ENCODE assay signal across 13 cellular contexts in genomic region chr7:50552921-50553320, GRCh38. TPM values are rescaled to one million over a fixed set of nuclear protein-coding genes. Genes with fewer than 3 reads are reported as not detected.
DNase-seq lines count a peak whose midpoint lies in the region; ATAC-seq, FAIRE-seq and TF ChIP-seq lines count a peak whose summit lies in the region.
"Had no signal": no experiment of that assay in that cellular context is flagged by ENCODE, and none has a peak within 500 bp of the region (broad histone marks: within the 10 kb centered on the region; RNA-seq: fewer than 3 reads in every experiment).

No MANE protein-coding gene starts in this region.

- TF ChIP-seq CTCF in GM23338 (conservative IDR thresholded peaks at IDR 0.05; ENCODE audit: low read depth in 2 of 2) (no peak), endothelial cell of umbilical vein (IDR thresholded peaks at IDR 0.05; ENCODE audit: extremely low read depth in 1 of 2, insufficient read depth in 1 of 2, low read depth in 1 of 2, low read length in 2 of 2) (no peak), neural progenitor cell (IDR thresholded peaks at IDR 0.05) (no peak), dorsolateral prefrontal cortex (IDR thresholded peaks at IDR 0.05 in 54 of 56, conservative IDR thresholded peaks at IDR 0.05 in 2 of 56; ENCODE audit: low read depth in 1 of 56, partially characterized antibody in 56 of 56) (no peak)

- no peak overlapping the region for H3K4me2 ChIP-seq in GM23338
- no peak overlapping the region for H3K4me2 ChIP-seq in endothelial cell of umbilical vein (ENCODE audit: insufficient read depth, low read length)
- no peak overlapping the region for H3K4me2 ChIP-seq in neural progenitor cell

- no peak overlapping the region for H3K4me3 Mint-ChIP-seq in GM23338
- no peak overlapping the region for H3K4me3 Mint-ChIP-seq in neural progenitor cell

- H3K36me3 Mint-ChIP-seq in GM23338 (ENCODE audit: low read depth): no peaks in the 10 kb centered on the region
- no peaks in the 10 kb centered on the region for H3K36me3 Mint-ChIP-seq in neural progenitor cell

- no peaks in the 10 kb centered on the region for H3K9me1 ChIP-seq in endothelial cell of umbilical vein (replicated peaks; ENCODE audit: control insufficient read depth, extremely low read depth, insufficient read depth, low read length)

- dilution Hi-C loops in endothelial cell of umbilical vein (cut with MboI; ENCODE audit: extremely low pct_ligation_motif_present, low sequenced_read_pairs): no loop called here

- no peaks in the 10 kb centered on the region for H3K9me3 ChIP-seq in endothelial cell of umbilical vein (replicated peaks; ENCODE audit: control insufficient read depth, insufficient read depth, low read length)
- no peaks in the 10 kb centered on the region for H3K9me3 ChIP-seq in neural progenitor cell (ENCODE audit: low read depth)

- no peaks in the 10 kb centered on the region for H4K20me1 ChIP-seq in GM23338 (replicated peaks; ENCODE audit: insufficient read depth)
- H4K20me1 ChIP-seq in endothelial cell of umbilical vein (replicated peaks; ENCODE audit: control insufficient read depth, extremely low read depth, insufficient read depth, low read length): no peaks in the 10 kb centered on the region
- H4K20me1 ChIP-seq in neural progenitor cell (ENCODE audit: low read depth): no peaks in the 10 kb centered on the region

- H3K4me1 ChIP-seq in GM23338 (ENCODE audit: insufficient read depth): no peaks in the 10 kb centered on the region
- no peaks in the 10 kb centered on the region for H3K4me1 ChIP-seq in endothelial cell of umbilical vein (ENCODE audit: control insufficient read depth, extremely low read depth, insufficient read depth, low read length)
- peaks cover 26% of the 10 kb centered on the region for H3K4me1 ChIP-seq in neural progenitor cell

- peak; percentile 63 for ATAC-seq in GM23338
- no peak for ATAC-seq in GM18858 (IDR thresholded peaks at IDR 0.05; ENCODE audit: unreplicated experiment)
- no peak for ATAC-seq in HG03108 (IDR thresholded peaks at IDR 0.05; ENCODE audit: unreplicated experiment)

- no TSS peak for BruUV-seq in endothelial cell of umbilical vein (replicated peaks; lab: Mats Ljungman, UMichigan)

- H2AFZ ChIP-seq in GM23338 (no peak overlapping the region), endothelial cell of umbilical vein (ENCODE audit: low read depth, low read length) (no peak overlapping the region), neural progenitor cell (replicated peaks) (no peak overlapping the region)

- no peaks in the 10 kb centered on the region for H3K9me2 ChIP-seq in GM23338 (ENCODE audit: insufficient read depth)

- POLR2A ChIA-PET in endothelial cell of umbilical vein (lab: Charles Lee): no interaction called here

- intact Hi-C loops in endothelial cell of umbilical vein (cut with micrococcal nuclease): no loop called here
- intact Hi-C loops in dorsolateral prefrontal cortex (cut with DNase I): no loop called here

- no peak for TF ChIP-seq POLR2A in endothelial cell of umbilical vein (IDR thresholded peaks at IDR 0.05; ENCODE audit: low read depth, low read length)

- H3K79me2 ChIP-seq in GM23338 (replicated peaks; ENCODE audit: insufficient read depth): no peaks in the 10 kb centered on the region
- H3K79me2 ChIP-seq in endothelial cell of umbilical vein (ENCODE audit: control insufficient read depth, insufficient read depth, low read length): no peaks in the 10 kb centered on the region
- no peaks in the 10 kb centered on the region for H3K79me2 ChIP-seq in neural progenitor cell (ENCODE audit: low read depth)

- H3K4me3 ChIP-seq in GM23338 (no peak overlapping the region), endothelial cell of umbilical vein (replicated peaks in 1 of 3; ENCODE audit: insufficient read depth in 1 of 3, low read depth in 1 of 3, low read length in 3 of 3) (no peak overlapping the region), neural progenitor cell (no peak overlapping the region), dorsolateral prefrontal cortex (no peak overlapping the region)

- no peaks in the 10 kb centered on the region for H3K9me3 Mint-ChIP-seq in GM23338
- H3K9me3 Mint-ChIP-seq in neural progenitor cell: no peaks in the 10 kb centered on the region

- CTCF ChIA-PET in endothelial cell of umbilical vein (lab: Charles Lee): no interaction called here

- no peaks in the 10 kb centered on the region for H3K27me3 ChIP-seq in GM23338 (ENCODE audit: insufficient read depth)
- peaks cover 7 to 8% of the 10 kb centered on the region in 2 experiments for H3K27me3 ChIP-seq in endothelial cell of umbilical vein (ENCODE audit: control insufficient read depth in 2 of 2, insufficient read depth in 2 of 2, low read length in 2 of 2)
- no peaks in the 10 kb centered on the region for H3K27me3 ChIP-seq in neural progenitor cell
- H3K27me3 ChIP-seq in dorsolateral prefrontal cortex: peaks cover 0 to 13% (median 0%) of the 10 kb centered on the region in 45 donors

- H3K4me1 Mint-ChIP-seq in GM23338: peaks cover 17% of the 10 kb centered on the region
- peaks cover 48% of the 10 kb centered on the region for H3K4me1 Mint-ChIP-seq in neural progenitor cell

- FAIRE-seq in endothelial cell of umbilical vein (lab: Jason Lieb, UNC): peak; percentile 44

- H3K27me3 Mint-ChIP-seq in GM23338 (ENCODE audit: insufficient read depth, low read depth, poor library complexity): peaks cover 6% of the 10 kb centered on the region
- peaks cover 22% of the 10 kb centered on the region for H3K27me3 Mint-ChIP-seq in neural progenitor cell (ENCODE audit: insufficient read depth, low read depth)

- no peaks in the 10 kb centered on the region for H3K36me3 ChIP-seq in GM23338 (ENCODE audit: insufficient read depth)
- no peaks in the 10 kb centered on the region for H3K36me3 ChIP-seq in endothelial cell of umbilical vein (ENCODE audit: control insufficient read depth in 2 of 2, extremely low read depth in 1 of 2, insufficient read depth in 2 of 2, low read length in 2 of 2)
- no peaks in the 10 kb centered on the region for H3K36me3 ChIP-seq in neural progenitor cell

- no peaks in the 10 kb centered on the region for H3F3A ChIP-seq in GM23338 (replicated peaks; ENCODE audit: low read depth)
- H3F3A ChIP-seq in neural progenitor cell (ENCODE audit: low read depth): peaks cover 10% of the 10 kb centered on the region

- no peak overlapping the region for H3K27ac ChIP-seq in GM23338 (ENCODE audit: low read depth)
- H3K27ac ChIP-seq in endothelial cell of umbilical vein (ENCODE audit: insufficient read depth, low read depth, low read length): no peak overlapping the region
- H3K27ac ChIP-seq in neural progenitor cell: no peak overlapping the region
- no peak overlapping the region for H3K27ac ChIP-seq in dorsolateral prefrontal cortex

- H3K27ac Mint-ChIP-seq in GM23338 (no peak overlapping the region), neural progenitor cell (no peak overlapping the region)

- no peak overlapping the region for H3K9ac ChIP-seq in endothelial cell of umbilical vein (replicated peaks; ENCODE audit: extremely low read depth, insufficient read depth, low read length)
- H3K9ac ChIP-seq in neural progenitor cell: no peak overlapping the region

- DNase-seq in GM23338 (ENCODE audit: low spot score): peak; percentile 57
- peak; percentile 69 for DNase-seq in RPMI7951 (ENCODE audit: low read depth)
- DNase-seq in endothelial cell of umbilical vein (ENCODE audit: low read depth, low spot score): peak; percentile 46
- peak; percentile 82 for DNase-seq in neural progenitor cell (ENCODE audit: low spot score)
- DNase-seq in NCI-H524 treated with DMSO at 0.1 percent for 48 hours (lab: John Stamatoyannopoulos, UW): no peak
- DNase-seq in dorsolateral prefrontal cortex: no peak
- DNase-seq: activated CD4-positive, alpha-beta T cell treated with anti-CD3 and anti-CD28 coated beads, Interleukin-2, amount 50 U/mL, for 1 hour; NK-92 treated with Interleukin-12 subunit alpha and Interleukin-12 subunit beta, amount 100 ng/mL, for 24 hours had no signal

TF ChIP-seq in GM23338, 12 proteins besides CTCF, POLR2A, EP300 and RAD21 (continues in another document):
- TF ChIP-seq CREB1 (CRISPR knock-in tag; IDR thresholded peaks at IDR 0.05; ENCODE audit: low read depth): no peak

TF ChIP-seq in endothelial cell of umbilical vein, 7 proteins besides CTCF, POLR2A, EP300 and RAD21:
- TF ChIP-seq MAX (IDR thresholded peaks at IDR 0.05; ENCODE audit: insufficient read depth, insufficient read length): no peak

RNA-seq across cellular contexts. Expression of gene DDC, which starts 12.3 kb away (rescaled TPM):
- not detected in 2 replicates for total RNA-seq in GM23338 (2014; rRNA removed; shearing (Covaris generic))
- polyA plus RNA-seq in GM23338 (2016; fragmentation: Nextera tagmentation; extraction: Ambion mirVana) (not detected in 2 replicates), endothelial cell of umbilical vein (not detected in 2 replicates)
- 0.39 TPM in 1 of 2 replicates, not detected in the other for total RNA-seq in RPMI7951 (2014; rRNA removed; shearing (Covaris generic))
- total RNA-seq in endothelial cell of umbilical vein (not detected in 2 replicates), neural progenitor cell (ENCODE audit: low replicate concordance) (not detected in 2 replicates), dorsolateral prefrontal cortex (1 to 10 TPM in 8 of 120 experiments, under 1 TPM in 10, not detected in 102; 0.29 to 2.3 (median 0.87) TPM)
- not detected in 2 replicates for polyA plus RNA-seq in endothelial cell of umbilical vein (2011; cell fraction: cytosol; rRNA removed)
- not detected in 2 replicates for polyA plus RNA-seq in endothelial cell of umbilical vein (2011; cell fraction: nucleus; rRNA removed)
- polyA plus RNA-seq in endothelial cell of umbilical vein (2012): not detected in 2 replicates
- not detected in 2 replicates for polyA minus RNA-seq in endothelial cell of umbilical vein
- not detected for polyA minus RNA-seq in endothelial cell of umbilical vein (2011; cell fraction: cytosol; rRNA and poly(A)+ RNA removed)
- not detected in 2 replicates for polyA minus RNA-seq in endothelial cell of umbilical vein (2011; cell fraction: nucleus; rRNA and poly(A)+ RNA removed)
- total RNA-seq: HT1080, kidney epithelial cell, ureter had no signal

Comparison
In these comparisons a context has a peak if more than half of its experiments do, and no peak if none do; other contexts are left out.
1. DNase-seq: peak in GM23338 (single experiment), RPMI7951 (single experiment), endothelial cell of umbilical vein (single experiment) and neural progenitor cell (single experiment); none in NCI-H524 treated with DMSO at 0.1 percent for 48 hours (single experiment) and dorsolateral prefrontal cortex (0 of 10).